13 cellular contexts compared by ENCODE assay signal in the genomic region with DNA sequence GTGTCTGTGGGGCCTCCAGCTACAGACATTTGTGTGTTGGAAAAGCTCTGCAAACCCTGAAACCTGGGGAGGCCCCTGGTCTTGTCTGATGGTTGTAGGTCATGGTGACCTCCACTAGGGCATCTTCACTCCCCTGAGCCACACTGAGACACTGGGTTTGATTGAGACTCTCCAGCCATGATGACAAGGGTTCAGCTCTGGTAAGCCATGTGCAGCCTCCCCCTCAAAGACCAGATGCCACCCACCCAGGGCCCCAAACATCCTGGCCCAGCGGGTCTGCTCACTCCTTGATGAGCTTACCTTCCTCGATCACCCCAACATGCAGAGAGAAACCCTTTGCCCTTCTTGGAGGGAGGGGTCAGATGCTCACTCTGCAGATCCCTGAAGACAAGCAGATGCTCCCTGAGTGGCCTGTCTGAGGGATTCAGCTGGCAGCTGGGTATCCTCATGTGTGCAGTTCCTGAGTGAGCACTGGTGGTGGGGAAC.
DNase-seq lines count a peak whose midpoint lies in the region; ATAC-seq and TF ChIP-seq lines count a peak whose summit lies in the region.
"Had no signal": no experiment of that assay in that cellular context is flagged by ENCODE, and none has a peak within 500 bp of the region (broad histone marks: within the 10 kb centered on the region; RNA-seq: fewer than 3 reads in every experiment).

No MANE protein-coding gene starts in this region.

- no peaks in the 10 kb centered on the region for H3F3A ChIP-seq in PC-3 (ENCODE audit: low read length, unreplicated experiment)

- H3K9me3 ChIP-seq in PC-3 (ENCODE audit: low read length), result no peaks in the 10 kb centered on the region
- H3K9me3 ChIP-seq: psoas muscle, tibial nerve had no signal

- H3K27ac ChIP-seq in PC-3 (ENCODE audit: low read length), result no peak overlapping the region
- H3K27ac ChIP-seq: psoas muscle, tibial nerve had no signal

- no peak overlapping the region for H3K4me3 ChIP-seq in PC-3 (ENCODE audit: low read length)
- H3K4me3 ChIP-seq: psoas muscle, tibial nerve had no signal

- peak; percentile 22 for TF ChIP-seq CTCF in GM12873 (IDR thresholded peaks at IDR 0.05; ENCODE audit: insufficient read depth, low read depth, low read length, missing control alignments)
- TF ChIP-seq CTCF in PC-3 (conservative IDR thresholded peaks at IDR 0.05; ENCODE audit: low read depth, low read length), result no peak

- no peaks in the 10 kb centered on the region for H3K9me2 ChIP-seq in PC-3 (replicated peaks; ENCODE audit: low read length)

- peak; percentile 57 for ATAC-seq in activated CD8-positive, alpha-beta T cell treated with anti-CD3 and anti-CD28 coated beads, Interleukin-2, amount 10 ng/mL, durations not matched to agents 7 days and 5 days
- no peak for ATAC-seq in natural killer cell treated with Interleukin-12 subunit alpha and Interleukin-12 subunit beta and Interleukin-15 and Interleukin-18, amount 100 ng/mL, for 72 hours
- no peak for ATAC-seq in PC-3
- ATAC-seq in HG02885 (IDR thresholded peaks at IDR 0.05; ENCODE audit: poor library complexity, unreplicated experiment), result no peak
- ATAC-seq in GM18868 (IDR thresholded peaks at IDR 0.05; ENCODE audit: unreplicated experiment), result no peak
- ATAC-seq: esophagus mucosa, psoas muscle had no signal

- H3K27me3 Mint-ChIP-seq in activated CD4-positive, alpha-beta memory T cell treated with anti-CD3 and anti-CD28 coated beads, Interleukin-2, amount 10 ng/mL, durations not matched to agents 7 days and 5 days, result peaks cover 10% of the 10 kb centered on the region
- H3K27me3 Mint-ChIP-seq in activated CD4-positive, alpha-beta memory T cell treated with anti-CD3 and anti-CD28 coated beads for 36 hours, result no peaks in the 10 kb centered on the region
- peaks cover 7% of the 10 kb centered on the region for H3K27me3 Mint-ChIP-seq in activated CD8-positive, alpha-beta T cell treated with anti-CD3 and anti-CD28 coated beads, Interleukin-2, amount 10 ng/mL, durations not matched to agents 7 days and 5 days (ENCODE audit: low read depth)
- H3K27me3 Mint-ChIP-seq in natural killer cell treated with Interleukin-12 subunit alpha and Interleukin-12 subunit beta and Interleukin-15 and Interleukin-18, amount 100 ng/mL, for 72 hours, result no peaks in the 10 kb centered on the region

- H3K9me3 Mint-ChIP-seq in activated CD4-positive, alpha-beta memory T cell treated with anti-CD3 and anti-CD28 coated beads, Interleukin-2, amount 10 ng/mL, durations not matched to agents 7 days and 5 days, result no peaks in the 10 kb centered on the region
- no peaks in the 10 kb centered on the region for H3K9me3 Mint-ChIP-seq in activated CD4-positive, alpha-beta memory T cell treated with anti-CD3 and anti-CD28 coated beads for 36 hours
- H3K9me3 Mint-ChIP-seq in activated CD8-positive, alpha-beta T cell treated with anti-CD3 and anti-CD28 coated beads, Interleukin-2, amount 10 ng/mL, durations not matched to agents 7 days and 5 days (ENCODE audit: insufficient read depth), result no peaks in the 10 kb centered on the region
- H3K9me3 Mint-ChIP-seq in natural killer cell treated with Interleukin-12 subunit alpha and Interleukin-12 subunit beta and Interleukin-15 and Interleukin-18, amount 100 ng/mL, for 72 hours, result no peaks in the 10 kb centered on the region

- BruUV-seq in PC-3 (replicated peaks; lab: Mats Ljungman, UMichigan), result no TSS peak

- no peaks in the 10 kb centered on the region for H3K4me1 ChIP-seq in PC-3 (ENCODE audit: insufficient read depth, low read length)
- H3K4me1 ChIP-seq: psoas muscle had no signal

- intact Hi-C loops in activated CD4-positive, alpha-beta memory T cell treated with anti-CD3 and anti-CD28 coated beads for 36 hours (cut with micrococcal nuclease), result no loop called here
- intact Hi-C loops in PC-3 (cut with micrococcal nuclease), result no loop called here

- H4K20me1 ChIP-seq in PC-3 (ENCODE audit: low read length), result no peaks in the 10 kb centered on the region

- H3K27me3 ChIP-seq in PC-3 (ENCODE audit: low read length), result 0 out of 2 replicates have a peak, but pooled peaks cover 4% of the 10 kb centered on the region
- H3K27me3 ChIP-seq: tibial nerve had no signal

- peak; percentile 15 for DNase-seq in activated CD4-positive, alpha-beta memory T cell treated with anti-CD3 and anti-CD28 coated beads, Interleukin-2, amount 10 ng/mL, durations not matched to agents 7 days and 5 days
- no peak for DNase-seq in activated CD4-positive, alpha-beta memory T cell treated with anti-CD3 and anti-CD28 coated beads for 36 hours
- peak; percentile 20 for DNase-seq in activated CD8-positive, alpha-beta T cell treated with anti-CD3 and anti-CD28 coated beads, Interleukin-2, amount 10 ng/mL, durations not matched to agents 7 days and 5 days
- DNase-seq in natural killer cell treated with Interleukin-12 subunit alpha and Interleukin-12 subunit beta and Interleukin-15 and Interleukin-18, amount 100 ng/mL, for 72 hours (ENCODE audit: low spot score), result peak; percentile 8
- no peak for DNase-seq in PC-3
- DNase-seq: MV-4-11, NCI-H446, psoas muscle had no signal

- no peak overlapping the region for H3K4me2 ChIP-seq in PC-3 (ENCODE audit: low read length)

- POLR2A ChIA-PET in activated CD4-positive, alpha-beta memory T cell treated with anti-CD3 and anti-CD28 coated beads, Interleukin-2, amount 10 ng/mL, durations not matched to agents 7 days and 5 days (lab: Charles Lee), result interaction anchor here (0.7 kb wide), 1 partner anchor 19 kb away, joined by 3 read pairs; no protein-coding TSS in a partner anchor
- POLR2A ChIA-PET in activated CD4-positive, alpha-beta memory T cell treated with anti-CD3 and anti-CD28 coated beads for 36 hours (lab: Charles Lee), result no interaction called here
- POLR2A ChIA-PET in activated CD8-positive, alpha-beta T cell treated with anti-CD3 and anti-CD28 coated beads, Interleukin-2, amount 10 ng/mL, durations not matched to agents 7 days and 5 days (lab: Charles Lee), result interaction anchor here (0.6 to 1.1 kb wide), 2 partner anchors 20 to 252 kb away, joined by 3 to 4 read pairs; no protein-coding TSS in a partner anchor
- POLR2A ChIA-PET in PC-3 (lab: Charles Lee; ENCODE audit: unreplicated experiment), result no interaction called here

- H3K36me3 Mint-ChIP-seq in activated CD4-positive, alpha-beta memory T cell treated with anti-CD3 and anti-CD28 coated beads, Interleukin-2, amount 10 ng/mL, durations not matched to agents 7 days and 5 days (ENCODE audit: low read depth), result no peaks in the 10 kb centered on the region
- H3K36me3 Mint-ChIP-seq in activated CD4-positive, alpha-beta memory T cell treated with anti-CD3 and anti-CD28 coated beads for 36 hours, result no peaks in the 10 kb centered on the region
- H3K36me3 Mint-ChIP-seq in activated CD8-positive, alpha-beta T cell treated with anti-CD3 and anti-CD28 coated beads, Interleukin-2, amount 10 ng/mL, durations not matched to agents 7 days and 5 days (ENCODE audit: low read depth), result no peaks in the 10 kb centered on the region
- no peaks in the 10 kb centered on the region for H3K36me3 Mint-ChIP-seq in natural killer cell treated with Interleukin-12 subunit alpha and Interleukin-12 subunit beta and Interleukin-15 and Interleukin-18, amount 100 ng/mL, for 72 hours

- H3K4me3 Mint-ChIP-seq in activated CD4-positive, alpha-beta memory T cell treated with anti-CD3 and anti-CD28 coated beads, Interleukin-2, amount 10 ng/mL, durations not matched to agents 7 days and 5 days, result no peak overlapping the region
- H3K4me3 Mint-ChIP-seq in activated CD4-positive, alpha-beta memory T cell treated with anti-CD3 and anti-CD28 coated beads for 36 hours, result no peak overlapping the region
- H3K4me3 Mint-ChIP-seq in activated CD8-positive, alpha-beta T cell treated with anti-CD3 and anti-CD28 coated beads, Interleukin-2, amount 10 ng/mL, durations not matched to agents 7 days and 5 days, result no peak overlapping the region
- H3K4me3 Mint-ChIP-seq in natural killer cell treated with Interleukin-12 subunit alpha and Interleukin-12 subunit beta and Interleukin-15 and Interleukin-18, amount 100 ng/mL, for 72 hours, result no peak overlapping the region

- H3K4me1 Mint-ChIP-seq in activated CD4-positive, alpha-beta memory T cell treated with anti-CD3 and anti-CD28 coated beads, Interleukin-2, amount 10 ng/mL, durations not matched to agents 7 days and 5 days, result no peaks in the 10 kb centered on the region
- H3K4me1 Mint-ChIP-seq in activated CD4-positive, alpha-beta memory T cell treated with anti-CD3 and anti-CD28 coated beads for 36 hours (ENCODE audit: low read depth), result no peaks in the 10 kb centered on the region
- no peaks in the 10 kb centered on the region for H3K4me1 Mint-ChIP-seq in activated CD8-positive, alpha-beta T cell treated with anti-CD3 and anti-CD28 coated beads, Interleukin-2, amount 10 ng/mL, durations not matched to agents 7 days and 5 days (ENCODE audit: low read depth)
- H3K4me1 Mint-ChIP-seq in natural killer cell treated with Interleukin-12 subunit alpha and Interleukin-12 subunit beta and Interleukin-15 and Interleukin-18, amount 100 ng/mL, for 72 hours (ENCODE audit: low read depth in 2 of 2), result peaks cover 10 to 21% of the 10 kb centered on the region in 2 donors

- H3K79me2 ChIP-seq in PC-3 (ENCODE audit: low read length), result no peaks in the 10 kb centered on the region

- H3K9ac ChIP-seq in PC-3 (ENCODE audit: low read length), result no peak overlapping the region

- CTCF ChIA-PET in activated CD4-positive, alpha-beta memory T cell treated with anti-CD3 and anti-CD28 coated beads, Interleukin-2, amount 10 ng/mL, durations not matched to agents 7 days and 5 days (lab: Charles Lee), result interaction anchor here (1.1 kb wide), 1 partner anchor 19 kb away, joined by 4 read pairs; no protein-coding TSS in a partner anchor
- CTCF ChIA-PET in activated CD4-positive, alpha-beta memory T cell treated with anti-CD3 and anti-CD28 coated beads for 36 hours (lab: Charles Lee), result no interaction called here
- CTCF ChIA-PET in activated CD8-positive, alpha-beta T cell treated with anti-CD3 and anti-CD28 coated beads, Interleukin-2, amount 10 ng/mL, durations not matched to agents 7 days and 5 days (lab: Charles Lee), result no interaction called here
- CTCF ChIA-PET in PC-3 (lab: Charles Lee), result no interaction called here

- H3K27ac Mint-ChIP-seq in activated CD4-positive, alpha-beta memory T cell treated with anti-CD3 and anti-CD28 coated beads, Interleukin-2, amount 10 ng/mL, durations not matched to agents 7 days and 5 days, result no peak overlapping the region
- H3K27ac Mint-ChIP-seq in activated CD4-positive, alpha-beta memory T cell treated with anti-CD3 and anti-CD28 coated beads for 36 hours, result no peak overlapping the region
- H3K27ac Mint-ChIP-seq in activated CD8-positive, alpha-beta T cell treated with anti-CD3 and anti-CD28 coated beads, Interleukin-2, amount 10 ng/mL, durations not matched to agents 7 days and 5 days, result no peak overlapping the region
- no peak overlapping the region for H3K27ac Mint-ChIP-seq in natural killer cell treated with Interleukin-12 subunit alpha and Interleukin-12 subunit beta and Interleukin-15 and Interleukin-18, amount 100 ng/mL, for 72 hours

- H3K36me3 ChIP-seq in PC-3 (ENCODE audit: low read depth, low read length), result no peaks in the 10 kb centered on the region
- H3K36me3 ChIP-seq: tibial nerve had no signal

- no peak overlapping the region for H2AFZ ChIP-seq in PC-3 (ENCODE audit: low read length)

Comparison
In these comparisons a context has a peak if more than half of its experiments do, and no peak if none do; other contexts are left out.
1. DNase-seq: peak in activated CD4-positive, alpha-beta memory T cell treated with anti-CD3 and anti-CD28 coated beads, Interleukin-2, amount 10 ng/mL, durations not matched to agents 7 days and 5 days (single experiment), activated CD8-positive, alpha-beta T cell treated with anti-CD3 and anti-CD28 coated beads, Interleukin-2, amount 10 ng/mL, durations not matched to agents 7 days and 5 days (single experiment) and natural killer cell treated with Interleukin-12 subunit alpha and Interleukin-12 subunit beta and Interleukin-15 and Interleukin-18, amount 100 ng/mL, for 72 hours (single experiment); none in activated CD4-positive, alpha-beta memory T cell treated with anti-CD3 and anti-CD28 coated beads for 36 hours (single experiment) and PC-3 (single experiment).
2. POLR2A ChIA-PET loops: an anchor here in activated CD4-positive, alpha-beta memory T cell treated with anti-CD3 and anti-CD28 coated beads, Interleukin-2, amount 10 ng/mL, durations not matched to agents 7 days and 5 days (0.7 kb wide) and activated CD8-positive, alpha-beta T cell treated with anti-CD3 and anti-CD28 coated beads, Interleukin-2, amount 10 ng/mL, durations not matched to agents 7 days and 5 days (0.6 to 1.1 kb wide); none called in activated CD4-positive, alpha-beta memory T cell treated with anti-CD3 and anti-CD28 coated beads for 36 hours and PC-3.